In genomic region chr10:49254556-49255318, GRCh38 we compare ENCODE assay signal across 15 cellular contexts. TPM values are rescaled to one million over a fixed set of nuclear protein-coding genes. Genes with fewer than 3 reads are reported as not detected.
DNase-seq lines count a peak whose midpoint lies in the region; ATAC-seq, FAIRE-seq and TF ChIP-seq lines count a peak whose summit lies in the region.
"Had no signal": no experiment of that assay in that cellular context is flagged by ENCODE, and none has a peak within 500 bp of the region (broad histone marks: within the 10 kb centered on the region; RNA-seq: fewer than 3 reads in every experiment).

No MANE protein-coding gene starts in this region.

- CTCF ChIA-PET in HepG2 (lab: Yijun Ruan, JAX; ENCODE audit: low intra/inter-chr PET ratio, low total read pairs) = no interaction called here
- CTCF ChIA-PET in activated CD8-positive, alpha-beta T cell treated with anti-CD3 and anti-CD28 coated beads for 36 hours (lab: Charles Lee) = interaction anchor here (1.2 kb wide), 1 partner anchor 14 kb away, joined by 3 read pairs; no protein-coding TSS in a partner anchor

- H2AFZ ChIP-seq in HepG2 (ENCODE audit: low read length) = no peak overlapping the region

- no peaks in the 10 kb centered on the region for H3K79me2 ChIP-seq in HepG2 (ENCODE audit: insufficient read depth, low read length)

- H3K36me3 ChIP-seq in right lobe of liver = no peaks in the 10 kb centered on the region
- no peaks in the 10 kb centered on the region for H3K36me3 ChIP-seq in HepG2 (replicated peaks in 1 of 2; ENCODE audit: control insufficient read depth in 1 of 2, insufficient read depth in 2 of 2, low read length in 2 of 2)
- no peaks in the 10 kb centered on the region for H3K36me3 ChIP-seq in upper lobe of right lung

- TF ChIP-seq EP300 in HepG2 (IDR thresholded peaks at IDR 0.05; ENCODE audit: low read depth in 2 of 2, low read length in 2 of 2) (no peak), HepG2 (CRISPR knock-in tag; IDR thresholded peaks at IDR 0.05; ENCODE audit: borderline replicate concordance) (no peak)

- intact Hi-C loops in right lobe of liver (cut with DNase I) (no loop called here), HepG2 (cut with micrococcal nuclease; ENCODE audit: unreplicated experiment) (no loop called here), upper lobe of right lung (cut with DNase I) (no loop called here)
- intact Hi-C loops in activated CD8-positive, alpha-beta T cell treated with anti-CD3 and anti-CD28 coated beads for 36 hours (cut with micrococcal nuclease) = no loop called here

- in situ Hi-C loops in HepG2 (cut with HindIII; ENCODE audit: extremely low pct_ligation_motif_present, low pct_unique_long_range_greater_than_20kb) = no loop called here

- FAIRE-seq in HepG2 (lab: Jason Lieb, UNC) = no peak

- 37% methylated on average over 12 of the region's 14 CpGs for WGBS in right lobe of liver (ENCODE audit: insufficient coverage, low coverage, low lambda C conversion rate, missing lambda C conversion rate)
- WGBS in HepG2 (ENCODE audit: low lambda C conversion rate) = 28% methylated on average over 13 of the region's 14 CpGs

- TF ChIP-seq RAD21 in HepG2 (CRISPR knock-in tag; IDR thresholded peaks at IDR 0.05) = no peak

- no TSS peak for BruUV-seq in HepG2 (replicated peaks; lab: Mats Ljungman, UMichigan)

- H3K4me1 ChIP-seq in right lobe of liver = no peaks in the 10 kb centered on the region
- no peaks in the 10 kb centered on the region for H3K4me1 ChIP-seq in HepG2 (ENCODE audit: insufficient read depth, low read length)
- no peaks in the 10 kb centered on the region for H3K4me1 ChIP-seq in upper lobe of right lung

- TF ChIP-seq CTCF in right lobe of liver (IDR thresholded peaks at IDR 0.05) (no peak), HepG2 (CRISPR knock-in tag; IDR thresholded peaks at IDR 0.05) (no peak), upper lobe of right lung (IDR thresholded peaks at IDR 0.05) (no peak)
- TF ChIP-seq CTCF in activated CD8-positive, alpha-beta T cell treated with anti-CD3 and anti-CD28 coated beads for 36 hours (IDR thresholded peaks at IDR 0.05) = no peak

- no peak overlapping the region for H3K4me3 Mint-ChIP-seq in activated CD8-positive, alpha-beta T cell treated with anti-CD3 and anti-CD28 coated beads for 36 hours

- POLR2A ChIA-PET in HepG2 (lab: Yijun Ruan, JAX) = no interaction called here
- POLR2A ChIA-PET in activated CD8-positive, alpha-beta T cell treated with anti-CD3 and anti-CD28 coated beads for 36 hours (lab: Charles Lee) = interaction anchor here (1.0 kb wide), 1 partner anchor 18 kb away, joined by 3 read pairs; no protein-coding TSS in a partner anchor

- no peak for TF ChIP-seq POLR2A in right lobe of liver (IDR thresholded peaks at IDR 0.05)
- no peak for TF ChIP-seq POLR2A in HepG2 (IDR thresholded peaks at IDR 0.05; ENCODE audit: insufficient read depth in 1 of 2, low read depth in 2 of 2, low read length in 2 of 2)

- no peak overlapping the region for H3K27ac Mint-ChIP-seq in activated CD8-positive, alpha-beta T cell treated with anti-CD3 and anti-CD28 coated beads for 36 hours
- H3K27ac Mint-ChIP-seq: progenitor cell of endocrine pancreas had no signal

- H3K9me3 Mint-ChIP-seq in activated CD8-positive, alpha-beta T cell treated with anti-CD3 and anti-CD28 coated beads for 36 hours = peaks cover 3% of the 10 kb centered on the region

- H3K4me3 ChIP-seq in right lobe of liver = no peak overlapping the region
- no peak overlapping the region for H3K4me3 ChIP-seq in HepG2 (replicated peaks in 1 of 3; ENCODE audit: insufficient read depth in 1 of 3, low read depth in 2 of 3, low read length in 3 of 3)
- H3K4me3 ChIP-seq in upper lobe of right lung = no peak overlapping the region

- H4K20me1 ChIP-seq in HepG2 (ENCODE audit: insufficient read depth, low read length) = no peaks in the 10 kb centered on the region

- DNase-seq in right lobe of liver (no peak), HepG2 (ENCODE audit: low spot score) (no peak), left lobe of liver (ENCODE audit: low spot score) (no peak), upper lobe of right lung (no peak), dedifferentiated amniotic fluid mesenchymal stem cell (ENCODE audit: extremely low spot score) (no peak)
- peak; percentile 48 for DNase-seq in activated CD8-positive, alpha-beta T cell treated with anti-CD3 and anti-CD28 coated beads for 36 hours
- DNase-seq: EL; NCI-H1417; NCI-H510A; stimulated activated CD4-positive, alpha-beta T cell treated with anti-CD3 and anti-CD28 coated beads, Interleukin-2, amount 100 ng/mL, for 24 hours had no signal

- no peak overlapping the region for H3K4me2 ChIP-seq in HepG2 (ENCODE audit: low read depth, low read length)

- no peaks in the 10 kb centered on the region for H3K27me3 ChIP-seq in right lobe of liver
- 0 out of 5 replicates have a peak, but pooled peaks cover 0 to 4% of the 10 kb centered on the region in 2 experiments for H3K27me3 ChIP-seq in HepG2 (ENCODE audit: control insufficient read depth in 1 of 2, insufficient read depth in 2 of 2, low read length in 2 of 2)
- no peaks in the 10 kb centered on the region for H3K27me3 ChIP-seq in upper lobe of right lung

- ATAC-seq in right lobe of liver (peak; percentile 28 to 70 (median 46)), HepG2 (no peak), left lobe of liver (peak; percentile 10), upper lobe of right lung (peak; percentile 70), GM21528 (IDR thresholded peaks at IDR 0.05; ENCODE audit: low FRiP score, unreplicated experiment) (no peak), HG03521 (IDR thresholded peaks at IDR 0.05; ENCODE audit: unreplicated experiment) (no peak)
- peak; percentile 87 for ATAC-seq in activated CD8-positive, alpha-beta T cell treated with anti-CD3 and anti-CD28 coated beads for 36 hours

- H3K27me3 Mint-ChIP-seq in activated CD8-positive, alpha-beta T cell treated with anti-CD3 and anti-CD28 coated beads for 36 hours = no peaks in the 10 kb centered on the region

- no peaks in the 10 kb centered on the region for H3K36me3 Mint-ChIP-seq in activated CD8-positive, alpha-beta T cell treated with anti-CD3 and anti-CD28 coated beads for 36 hours (ENCODE audit: low read depth)

- H3K9me3 ChIP-seq in right lobe of liver (no peaks in the 10 kb centered on the region), HepG2 (ENCODE audit: low read length) (no peaks in the 10 kb centered on the region), upper lobe of right lung (no peaks in the 10 kb centered on the region)

- H3K9ac ChIP-seq in HepG2 (ENCODE audit: insufficient read depth, low read depth, low read length) = no peak overlapping the region

- H3K4me1 Mint-ChIP-seq in activated CD8-positive, alpha-beta T cell treated with anti-CD3 and anti-CD28 coated beads for 36 hours (ENCODE audit: low read depth) = no peaks in the 10 kb centered on the region

- H3K27ac ChIP-seq in right lobe of liver = no peak overlapping the region
- no peak overlapping the region for H3K27ac ChIP-seq in HepG2 (ENCODE audit: extremely low read length, insufficient read depth, low read length)
- no peak overlapping the region for H3K27ac ChIP-seq in upper lobe of right lung

TF ChIP-seq in HepG2, 621 proteins besides CTCF, POLR2A, EP300 and RAD21 (continues in another document):
- TF ChIP-seq ZNF75D (CRISPR knock-in tag; IDR thresholded peaks at IDR 0.05; ENCODE audit: borderline replicate concordance) (no peak), ZNF547 (CRISPR knock-in tag; IDR thresholded peaks at IDR 0.05) (no peak), ZBTB3 (CRISPR knock-in tag; IDR thresholded peaks at IDR 0.05; ENCODE audit: borderline replicate concordance, low read depth) (no peak), SIN3B (IDR thresholded peaks at IDR 0.05; ENCODE audit: low read length) (no peak), MTA1 (CRISPR knock-in tag; IDR thresholded peaks at IDR 0.05; ENCODE audit: borderline replicate concordance) (no peak), ZNF749 (CRISPR knock-in tag; IDR thresholded peaks at IDR 0.05; ENCODE audit: borderline replicate concordance) (no peak)
- TF ChIP-seq, protein P1, sequence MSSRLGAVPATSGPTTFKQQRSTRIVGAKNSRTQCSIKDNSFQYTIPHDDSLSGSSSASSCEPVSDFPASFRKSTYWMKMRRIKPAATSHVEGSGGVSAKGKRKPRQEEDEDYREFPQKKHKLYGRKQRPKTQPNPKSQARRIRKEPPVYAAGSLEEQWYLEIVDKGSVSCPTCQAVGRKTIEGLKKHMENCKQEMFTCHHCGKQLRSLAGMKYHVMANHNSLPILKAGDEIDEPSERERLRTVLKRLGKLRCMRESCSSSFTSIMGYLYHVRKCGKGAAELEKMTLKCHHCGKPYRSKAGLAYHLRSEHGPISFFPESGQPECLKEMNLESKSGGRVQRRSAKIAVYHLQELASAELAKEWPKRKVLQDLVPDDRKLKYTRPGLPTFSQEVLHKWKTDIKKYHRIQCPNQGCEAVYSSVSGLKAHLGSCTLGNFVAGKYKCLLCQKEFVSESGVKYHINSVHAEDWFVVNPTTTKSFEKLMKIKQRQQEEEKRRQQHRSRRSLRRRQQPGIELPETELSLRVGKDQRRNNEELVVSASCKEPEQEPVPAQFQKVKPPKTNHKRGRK (CRISPR knock-in tag; IDR thresholded peaks at IDR 0.05) = no peak

RNA-seq across cellular contexts. Expression of gene C10orf71, which starts 44.2 kb away (rescaled TPM):
- total RNA-seq in right lobe of liver (under 1 TPM in 2 of 6 experiments, not detected in 4; 0.04 to 0.12 TPM), HepG2 (2016; rRNA removed; fragmentation: Illumina TruSeq; extraction: Trizol) (not detected in 2 replicates), left lobe of liver (not detected), upper lobe of right lung (not detected)
- not detected in 2 replicates for total RNA-seq in HepG2 (2016; cell fraction: cytosol; rRNA removed; fragmentation: Illumina TruSeq; extraction: Trizol; ENCODE audit: low read depth)
- not detected in 2 replicates for total RNA-seq in HepG2 (2016; cell fraction: insoluble cytoplasmic fraction; rRNA removed; fragmentation: Illumina TruSeq; extraction: Trizol)
- total RNA-seq in HepG2 (2016; cell fraction: membrane; rRNA removed; fragmentation: Illumina TruSeq; extraction: Trizol) = not detected in 2 replicates
- not detected in 2 replicates for total RNA-seq in HepG2 (2016; cell fraction: nucleus; rRNA removed; fragmentation: Illumina TruSeq; extraction: Trizol)
- not detected in 2 replicates for polyA plus RNA-seq in HepG2 (2011; rRNA removed)
- not detected in 2 replicates for polyA plus RNA-seq in HepG2 (2011; cell fraction: cytosol; rRNA removed)
- not detected in 2 replicates for polyA plus RNA-seq in HepG2 (2011; cell fraction: nucleus; rRNA removed)
- not detected in 2 replicates for polyA plus RNA-seq in HepG2 (2012)
- polyA plus RNA-seq in HepG2 (2016; cell fraction: cytosol; fragmentation: Illumina TruSeq; extraction: Trizol; ENCODE audit: low read depth) = not detected in 2 replicates
- not detected in 2 replicates for polyA plus RNA-seq in HepG2 (2016; cell fraction: insoluble cytoplasmic fraction; fragmentation: Illumina TruSeq; extraction: Trizol; ENCODE audit: low read depth)
- polyA plus RNA-seq in HepG2 (2016; cell fraction: membrane; fragmentation: Illumina TruSeq; extraction: Trizol; ENCODE audit: low read depth) = not detected in 2 replicates
- not detected in 2 replicates for polyA plus RNA-seq in HepG2 (2016; cell fraction: nucleus; fragmentation: Illumina TruSeq; extraction: Trizol; ENCODE audit: insufficient read depth, low read depth)
- polyA minus RNA-seq in HepG2 (2011; rRNA and poly(A)+ RNA removed; ENCODE audit: low replicate concordance) = not detected in 2 replicates
- not detected in 2 replicates for polyA minus RNA-seq in HepG2 (2011; cell fraction: cytosol; rRNA and poly(A)+ RNA removed)
- polyA minus RNA-seq in HepG2 (2011; cell fraction: nucleus; rRNA and poly(A)+ RNA removed) = not detected in 2 replicates
- total RNA-seq in activated CD8-positive, alpha-beta T cell treated with anti-CD3 and anti-CD28 coated beads for 36 hours = not detected
- total RNA-seq: cerebellum, mononuclear cell, progenitor cell of endocrine pancreas had no signal

Comparison
In these comparisons a context has a peak if more than half of its experiments do, and no peak if none do; other contexts are left out.
1. ATAC-seq: peak in right lobe of liver (4 of 4), activated CD8-positive, alpha-beta T cell treated with anti-CD3 and anti-CD28 coated beads for 36 hours (single experiment), left lobe of liver (single experiment) and upper lobe of right lung (single experiment); none in HepG2 (single experiment), GM21528 (single experiment) and HG03521 (single experiment).